14 cellular contexts compared by ENCODE assay signal in the genomic region with DNA sequence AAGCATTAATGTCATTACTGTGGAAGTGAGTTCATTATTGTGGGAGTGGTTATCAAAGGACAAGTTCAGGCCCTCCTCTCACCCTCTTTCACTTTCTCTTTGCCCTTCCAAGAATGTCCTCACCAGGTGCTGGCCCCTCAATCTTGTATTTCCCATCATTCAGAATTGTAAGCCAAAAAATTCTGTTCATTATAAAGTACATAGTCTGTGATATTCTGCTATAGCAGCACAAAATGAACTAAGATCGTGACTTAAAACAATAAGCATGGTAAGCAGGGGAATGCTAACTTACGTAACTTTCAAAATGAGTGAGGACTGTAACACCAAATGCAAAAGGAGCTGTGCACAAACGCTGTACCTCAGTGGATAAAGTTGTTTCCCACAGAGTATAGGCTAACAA.
DNase-seq lines count a peak whose midpoint lies in the region; ATAC-seq and TF ChIP-seq lines count a peak whose summit lies in the region.
"Had no signal": no experiment of that assay in that cellular context is flagged by ENCODE, and none has a peak within 500 bp of the region (broad histone marks: within the 10 kb centered on the region; RNA-seq: fewer than 3 reads in every experiment).

No MANE protein-coding gene starts in this region.

- TF ChIP-seq CTCF in OCI-LY7 (conservative IDR thresholded peaks at IDR 0.05; ENCODE audit: low read length): no peak

- H3K36me3 ChIP-seq in OCI-LY7 (ENCODE audit: insufficient read depth, low read length) (no peaks in the 10 kb centered on the region), skeletal muscle satellite cell (ENCODE audit: insufficient read depth, low read length) (no peaks in the 10 kb centered on the region)
- H3K36me3 ChIP-seq: esophagus muscularis mucosa, SJCRH30, thyroid gland had no signal

- no TSS peak for BruUV-seq in OCI-LY7 (replicated peaks; lab: Mats Ljungman, UMichigan)

- H3K4me3 ChIP-seq in OCI-LY7 (ENCODE audit: low read depth, low read length, poor library complexity, severe bottlenecking) (no peak overlapping the region), skeletal muscle satellite cell (ENCODE audit: low read length) (peak overlapping the region; percentile 11)
- H3K4me3 ChIP-seq: esophagus muscularis mucosa, lung, SJCRH30, thyroid gland had no signal

- ATAC-seq in GM18870 (IDR thresholded peaks at IDR 0.05; ENCODE audit: unreplicated experiment): peak; percentile 72
- ATAC-seq in HG03175 (IDR thresholded peaks at IDR 0.05; ENCODE audit: unreplicated experiment): peak; percentile 70

- H3K27me3 ChIP-seq in skeletal muscle satellite cell (ENCODE audit: control insufficient read depth, insufficient read depth, low read length): no peaks in the 10 kb centered on the region
- H3K27me3 ChIP-seq: esophagus muscularis mucosa, SJCRH30, thyroid gland had no signal

- CTCF ChIA-PET in OCI-LY7 (lab: Charles Lee; ENCODE audit: unreplicated experiment): no interaction called here

- H3K27ac ChIP-seq in OCI-LY7 (ENCODE audit: low read depth, low read length, poor library complexity, severe bottlenecking): no peak overlapping the region
- H3K27ac ChIP-seq: esophagus muscularis mucosa, SJCRH30, thyroid gland, VCaP had no signal

- POLR2A ChIA-PET in OCI-LY7 (lab: Charles Lee): no interaction called here

- H3K4me1 ChIP-seq in OCI-LY7 (ENCODE audit: insufficient read depth, low read length, poor library complexity, severe bottlenecking): no peaks in the 10 kb centered on the region
- peaks cover 15% of the 10 kb centered on the region for H3K4me1 ChIP-seq in skeletal muscle satellite cell (ENCODE audit: control insufficient read depth, insufficient read depth, low read length)
- H3K4me1 ChIP-seq: esophagus muscularis mucosa, SJCRH30, thyroid gland had no signal

- no peak for DNase-seq in OCI-LY7 (ENCODE audit: low spot score)
- DNase-seq in ecto neural progenitor cell (ENCODE audit: low spot score): no peak
- no peak for DNase-seq in AG08395 (ENCODE audit: low spot score)
- DNase-seq in NCI-H2029 (lab: John Stamatoyannopoulos, UW): no peak
- DNase-seq: activated CD8-positive, alpha-beta memory T cell treated with anti-CD3 and anti-CD28 coated beads, Interleukin-2, amount 50 U/mL, for 48 hours; NCI-H524 treated with DMSO at 0.1 percent for 48 hours; SJCRH30; thyroid gland had no signal

- H3K4me2 ChIP-seq in OCI-LY7 (ENCODE audit: low read length): peak overlapping the region; percentile 15; the same call in 1 of the 2 replicates
- peak overlapping the region; percentile 56 for H3K4me2 ChIP-seq in skeletal muscle satellite cell (ENCODE audit: low read length)

- H3K9me2 ChIP-seq in OCI-LY7 (ENCODE audit: insufficient read depth, low read length): no peaks in the 10 kb centered on the region

- no peaks in the 10 kb centered on the region for H4K20me1 ChIP-seq in OCI-LY7 (ENCODE audit: insufficient read depth, low read length)

- no peaks in the 10 kb centered on the region for H3K9me3 ChIP-seq in OCI-LY7 (ENCODE audit: low read length)
- H3K9me3 ChIP-seq in skeletal muscle satellite cell (replicated peaks; ENCODE audit: low read length): no peaks in the 10 kb centered on the region
- H3K9me3 ChIP-seq: esophagus muscularis mucosa, SJCRH30, thyroid gland had no signal

- no peaks in the 10 kb centered on the region for H3K79me2 ChIP-seq in OCI-LY7 (ENCODE audit: insufficient read depth, low read depth, low read length)

- intact Hi-C loops in OCI-LY7 (cut with micrococcal nuclease; ENCODE audit: unreplicated experiment): no loop called here

- H2AFZ ChIP-seq in OCI-LY7 (ENCODE audit: low read length): no peak overlapping the region

- no peak overlapping the region for H3K9ac ChIP-seq in skeletal muscle satellite cell (ENCODE audit: low read depth, low read length)
